In the genomic region with DNA sequence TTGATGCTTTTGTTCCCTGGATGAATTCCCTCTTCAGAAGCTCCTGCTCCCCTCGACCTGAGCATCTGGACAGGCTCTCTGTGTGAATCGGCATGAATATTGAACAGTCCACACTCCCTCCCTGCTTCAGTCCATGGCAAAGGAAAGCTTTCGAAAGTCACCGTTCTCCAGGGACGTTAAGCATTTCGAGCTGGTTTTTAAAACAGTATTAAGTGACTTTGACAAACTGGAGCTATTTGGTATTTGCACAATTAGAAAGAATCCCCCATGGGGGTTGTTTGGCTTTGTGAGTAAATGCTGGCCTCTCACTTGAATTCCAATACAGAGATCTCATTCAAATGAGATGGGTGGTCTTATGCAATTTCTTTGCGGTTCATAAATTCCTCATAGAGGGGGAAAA, we compare ENCODE assay signal across 20 cellular contexts.
DNase-seq lines count a peak whose midpoint lies in the region; ATAC-seq and TF ChIP-seq lines count a peak whose summit lies in the region.
"Had no signal": no experiment of that assay in that cellular context is flagged by ENCODE, and none has a peak within 500 bp of the region (broad histone marks: within the 10 kb centered on the region; RNA-seq: fewer than 3 reads in every experiment).

No MANE protein-coding gene starts in this region.

- DNase-seq in AG10803 (ENCODE audit: low read depth) (peak; percentile 77), NCI-H69 (lab: John Stamatoyannopoulos, UW) (peak; percentile 88), mesenchymal stem cell (no peak), posterior cingulate gyrus (no peak)
- DNase-seq: activated CD4-positive, alpha-beta T cell treated with anti-CD3 and anti-CD28 coated beads, Interleukin-2, amount 50 U/mL, for 48 hours; activated naive CD4-positive, alpha-beta T cell treated with anti-CD3 and anti-CD28 coated beads for 36 hours; activated T-cell treated with anti-CD3 and anti-CD28 coated beads, Interleukin-2, amount 50 U/mL, for 1 hour; aorta; CD8-positive, alpha-beta T cell; cortex of kidney; DMS79 treated with DMSO at 0.1 percent for 48 hours; left ventricle myocardium inferior; NCI-H1092 treated with DMSO at 0.1 percent for 48 hours; NCI-H510A; nucleus accumbens; SHP77 treated with DMSO at 0.1 percent for 48 hours had no signal

- H3K9me3 ChIP-seq in ectodermal cell (ENCODE audit: control insufficient read depth, low read length) (no peaks in the 10 kb centered on the region), mesenchymal stem cell (ENCODE audit: control insufficient read depth, low read length) (no peaks in the 10 kb centered on the region)
- H3K9me3 ChIP-seq: left ventricle myocardium inferior had no signal

- no peak overlapping the region for H3K23ac ChIP-seq in mesenchymal stem cell (ENCODE audit: low read length in 2 of 2)

- no peak overlapping the region for H4K91ac ChIP-seq in mesenchymal stem cell (ENCODE audit: low read length)

- peaks cover 7% of the 10 kb centered on the region for H3K79me1 ChIP-seq in mesenchymal stem cell (replicated peaks; ENCODE audit: low read length, poor library complexity, severe bottlenecking)

- no peak overlapping the region for H2BK12ac ChIP-seq in mesenchymal stem cell (ENCODE audit: low read length in 2 of 2)

- peaks cover 15% of the 10 kb centered on the region for H3K4me1 ChIP-seq in ectodermal cell (ENCODE audit: control insufficient read depth, insufficient read depth, low read length)
- no peaks in the 10 kb centered on the region for H3K4me1 ChIP-seq in mesenchymal stem cell (ENCODE audit: control insufficient read depth, insufficient read depth, low read depth, low read length)

- no peak overlapping the region for H2BK5ac ChIP-seq in mesenchymal stem cell (ENCODE audit: low read depth, low read length, poor library complexity, severe bottlenecking)

- peak overlapping the region; percentile 44 for H3K9ac ChIP-seq in mesenchymal stem cell (ENCODE audit: low read length)

- no peak overlapping the region for H3K4me2 ChIP-seq in mesenchymal stem cell (ENCODE audit: low read length, poor library complexity, severe bottlenecking)

- H3K4me3 ChIP-seq in AG10803 (ENCODE audit: low read length): no peak overlapping the region
- no peak overlapping the region for H3K4me3 ChIP-seq in ectodermal cell (ENCODE audit: insufficient read depth, low read depth, low read length)
- H3K4me3 ChIP-seq in mesenchymal stem cell (ENCODE audit: insufficient read depth in 1 of 2, low read depth in 1 of 2, low read length in 2 of 2): peak overlapping the region in 1 of 2 experiments; percentile 39
- H3K4me3 ChIP-seq: left ventricle myocardium inferior had no signal

- no peak overlapping the region for H2BK15ac ChIP-seq in mesenchymal stem cell (ENCODE audit: low read depth, poor library complexity, severe bottlenecking)

- H3K14ac ChIP-seq in mesenchymal stem cell (ENCODE audit: low read length in 2 of 2): no peak overlapping the region

- no peak overlapping the region for H2AFZ ChIP-seq in mesenchymal stem cell (ENCODE audit: low read depth, low read length)

- no peak overlapping the region for H4K8ac ChIP-seq in mesenchymal stem cell (ENCODE audit: low read length)

- H3K36me3 ChIP-seq in ectodermal cell (ENCODE audit: control insufficient read depth, insufficient read depth, low read length) (peaks cover 3% of the 10 kb centered on the region), mesenchymal stem cell (ENCODE audit: control insufficient read depth in 1 of 2, insufficient read depth in 2 of 2, low read depth in 1 of 2, low read length in 2 of 2) (peaks cover 5 to 8% of the 10 kb centered on the region in 2 experiments)

- intact Hi-C loops in posterior cingulate gyrus (cut with DNase I): no loop called here

- H3K27me3 ChIP-seq in ectodermal cell (ENCODE audit: control insufficient read depth, insufficient read depth, low read length, poor library complexity, severe bottlenecking): no peaks in the 10 kb centered on the region
- H3K27me3 ChIP-seq in mesenchymal stem cell (ENCODE audit: control insufficient read depth in 1 of 2, insufficient read depth in 1 of 2, low read length in 2 of 2): no peaks in the 10 kb centered on the region

- ATAC-seq in HG02588 (IDR thresholded peaks at IDR 0.05; ENCODE audit: unreplicated experiment) (no peak), GM21381 (IDR thresholded peaks at IDR 0.05; ENCODE audit: unreplicated experiment) (no peak), GM18519 (IDR thresholded peaks at IDR 0.05; ENCODE audit: low FRiP score, unreplicated experiment) (no peak)
- ATAC-seq: CD8-positive, alpha-beta T cell had no signal

- no peak overlapping the region for H3K4ac ChIP-seq in mesenchymal stem cell (ENCODE audit: low read depth in 1 of 2, low read length in 2 of 2)

- 50 to 59% methylated on average over 7 of the region's 7 CpGs for WGBS in ectodermal cell, 2 experiments
- 66% methylated on average over 7 of the region's 7 CpGs for WGBS in mesenchymal stem cell

- TF ChIP-seq CTCF in AG10803 (conservative IDR thresholded peaks at IDR 0.05; ENCODE audit: low read length): no peak

- no peak overlapping the region for H2AK5ac ChIP-seq in mesenchymal stem cell (ENCODE audit: low read length, severe bottlenecking)

- H3K27ac ChIP-seq in ectodermal cell (ENCODE audit: insufficient read depth, low read depth, low read length, poor library complexity, severe bottlenecking) (peak overlapping the region; percentile 75), mesenchymal stem cell (ENCODE audit: low read length, poor library complexity, severe bottlenecking) (no peak overlapping the region)
- H3K27ac ChIP-seq: left ventricle myocardium inferior had no signal

- no peak overlapping the region for H2BK120ac ChIP-seq in mesenchymal stem cell (ENCODE audit: low read depth, low read length)

- no peak overlapping the region for H3K18ac ChIP-seq in mesenchymal stem cell (ENCODE audit: low read depth in 1 of 2, low read length in 2 of 2)

Comparison
In these comparisons a context has a peak if more than half of its experiments do, and no peak if none do; other contexts are left out.
1. DNase-seq: peak in AG10803 (single experiment) and NCI-H69 (single experiment); none in mesenchymal stem cell (single experiment) and posterior cingulate gyrus (0 of 10).